Comparison of ENCODE assay signal across 30 cellular contexts in the genomic region with DNA sequence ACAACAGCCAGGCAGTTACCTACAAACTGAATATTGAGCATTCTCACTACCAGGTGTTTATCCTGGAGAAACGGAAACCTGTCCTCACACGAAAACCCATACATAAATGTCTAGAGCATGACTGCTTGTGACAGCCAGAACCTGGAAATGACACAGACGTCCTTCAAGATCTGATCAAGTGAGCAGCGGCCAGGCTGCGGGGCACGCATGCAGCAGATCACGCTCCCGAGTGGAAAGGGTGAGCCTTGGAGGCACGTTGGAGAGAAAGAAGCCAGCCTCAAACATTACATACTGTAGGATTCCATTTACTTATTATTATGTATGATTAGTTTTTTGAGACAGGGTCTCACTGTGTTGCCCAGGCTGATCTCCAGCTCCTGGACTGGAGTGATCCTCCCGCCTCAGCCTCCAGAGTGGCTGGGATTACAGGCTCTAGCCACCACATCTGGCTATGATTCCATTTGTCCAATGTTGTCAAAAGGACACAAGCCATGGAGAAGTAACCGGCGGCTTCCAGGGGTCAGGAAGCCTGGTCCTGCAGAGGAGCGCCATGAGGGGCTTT. TPM values are rescaled to one million over a fixed set of nuclear protein-coding genes. Genes with fewer than 3 reads are reported as not detected.
"Had no signal": no experiment of that assay in that cellular context is flagged by ENCODE, and none has a peak within 500 bp of the region (broad histone marks: within the 10 kb centered on the region; RNA-seq: fewer than 3 reads in every experiment).

No MANE protein-coding gene starts in this region.

- DNase-seq: Karpas-422, MM.1S, MV-4-11, NCI-H1092, NCI-H1105, NCI-H1417 treated with DMSO at 0.1 percent for 48 hours, NCI-H1436 treated with DMSO at 0.1 percent for 48 hours, NCI-H1694 treated with DMSO at 0.1 percent for 48 hours, NCI-H187 treated with DMSO at 0.1 percent for 48 hours, NCI-H2029, NCI-H2081, NCI-H2171 treated with DMSO at 0.1 percent for 48 hours, NCI-H2227 treated with DMSO at 0.1 percent for 48 hours, NCI-H345, NCI-H446, NCI-H510A treated with DMSO at 0.1 percent for 48 hours, NCI-H524 treated with DMSO at 0.1 percent for 48 hours, NCI-H526 treated with DMSO at 0.1 percent for 48 hours, NCI-H774, PC-9, Right ventricle myocardium superior, SHP77 treated with DMSO at 0.1 percent for 48 hours, SW 1271, T-helper 1 cell had no signal

- H3K27ac ChIP-seq: KMS-11, PC-9, RWPE1, SJSA1 had no signal

- H3K9ac ChIP-seq: KMS-11 had no signal

- H3K4me2 ChIP-seq: KMS-11, PC-9 had no signal

- H3K4me3 ChIP-seq: PC-9, SJSA1 had no signal

- H2AFZ ChIP-seq: PC-9 had no signal

- FAIRE-seq: RCC 7860 had no signal

- H3K27me3 ChIP-seq: SJSA1 had no signal

- ATAC-seq: Panc1 had no signal

- H3K4me1 ChIP-seq: SJSA1 had no signal

- H3K36me3 ChIP-seq: SJSA1 had no signal

RNA-seq across cellular contexts. Expression of a gene that starts 27.3 kb away (rescaled TPM):
- total RNA-seq: OCI-LY7 had no signal
